Comparison of ENCODE assay signal across 1 cellular context in the genomic region with DNA sequence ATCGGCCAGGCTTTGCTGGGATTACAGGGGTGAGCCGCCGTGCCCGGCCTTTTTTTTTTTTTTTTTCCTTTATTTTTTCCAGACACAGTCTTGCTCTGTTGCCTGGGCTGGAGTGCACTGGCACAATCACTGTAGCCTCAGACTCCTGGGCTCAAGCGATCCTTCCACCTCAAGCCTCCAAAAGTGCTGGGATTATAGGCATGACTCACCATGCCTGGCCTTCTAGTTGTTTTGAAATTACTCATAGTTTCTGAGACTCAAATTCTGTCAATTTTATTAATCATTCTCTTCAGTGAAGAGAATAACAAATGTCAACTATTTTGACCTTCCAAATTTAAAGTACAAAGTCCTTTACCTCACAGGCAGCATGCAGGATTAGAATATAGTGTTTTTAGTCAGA.
TF ChIP-seq lines count a peak whose summit lies in the region.

No MANE protein-coding gene starts in this region.

TF ChIP-seq in GM23338, 12 proteins besides CTCF, POLR2A, EP300 and RAD21 (continued from another document):
- TF ChIP-seq, protein P1, sequence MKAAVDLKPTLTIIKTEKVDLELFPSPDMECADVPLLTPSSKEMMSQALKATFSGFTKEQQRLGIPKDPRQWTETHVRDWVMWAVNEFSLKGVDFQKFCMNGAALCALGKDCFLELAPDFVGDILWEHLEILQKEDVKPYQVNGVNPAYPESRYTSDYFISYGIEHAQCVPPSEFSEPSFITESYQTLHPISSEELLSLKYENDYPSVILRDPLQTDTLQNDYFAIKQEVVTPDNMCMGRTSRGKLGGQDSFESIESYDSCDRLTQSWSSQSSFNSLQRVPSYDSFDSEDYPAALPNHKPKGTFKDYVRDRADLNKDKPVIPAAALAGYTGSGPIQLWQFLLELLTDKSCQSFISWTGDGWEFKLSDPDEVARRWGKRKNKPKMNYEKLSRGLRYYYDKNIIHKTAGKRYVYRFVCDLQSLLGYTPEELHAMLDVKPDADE (IDR thresholded peaks at IDR 0.05): no peak
- TF ChIP-seq, protein P2, sequence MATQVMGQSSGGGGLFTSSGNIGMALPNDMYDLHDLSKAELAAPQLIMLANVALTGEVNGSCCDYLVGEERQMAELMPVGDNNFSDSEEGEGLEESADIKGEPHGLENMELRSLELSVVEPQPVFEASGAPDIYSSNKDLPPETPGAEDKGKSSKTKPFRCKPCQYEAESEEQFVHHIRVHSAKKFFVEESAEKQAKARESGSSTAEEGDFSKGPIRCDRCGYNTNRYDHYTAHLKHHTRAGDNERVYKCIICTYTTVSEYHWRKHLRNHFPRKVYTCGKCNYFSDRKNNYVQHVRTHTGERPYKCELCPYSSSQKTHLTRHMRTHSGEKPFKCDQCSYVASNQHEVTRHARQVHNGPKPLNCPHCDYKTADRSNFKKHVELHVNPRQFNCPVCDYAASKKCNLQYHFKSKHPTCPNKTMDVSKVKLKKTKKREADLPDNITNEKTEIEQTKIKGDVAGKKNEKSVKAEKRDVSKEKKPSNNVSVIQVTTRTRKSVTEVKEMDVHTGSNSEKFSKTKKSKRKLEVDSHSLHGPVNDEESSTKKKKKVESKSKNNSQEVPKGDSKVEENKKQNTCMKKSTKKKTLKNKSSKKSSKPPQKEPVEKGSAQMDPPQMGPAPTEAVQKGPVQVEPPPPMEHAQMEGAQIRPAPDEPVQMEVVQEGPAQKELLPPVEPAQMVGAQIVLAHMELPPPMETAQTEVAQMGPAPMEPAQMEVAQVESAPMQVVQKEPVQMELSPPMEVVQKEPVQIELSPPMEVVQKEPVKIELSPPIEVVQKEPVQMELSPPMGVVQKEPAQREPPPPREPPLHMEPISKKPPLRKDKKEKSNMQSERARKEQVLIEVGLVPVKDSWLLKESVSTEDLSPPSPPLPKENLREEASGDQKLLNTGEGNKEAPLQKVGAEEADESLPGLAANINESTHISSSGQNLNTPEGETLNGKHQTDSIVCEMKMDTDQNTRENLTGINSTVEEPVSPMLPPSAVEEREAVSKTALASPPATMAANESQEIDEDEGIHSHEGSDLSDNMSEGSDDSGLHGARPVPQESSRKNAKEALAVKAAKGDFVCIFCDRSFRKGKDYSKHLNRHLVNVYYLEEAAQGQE (IDR thresholded peaks at IDR 0.05; ENCODE audit: unreplicated experiment): no peak
- TF ChIP-seq NANOG (IDR thresholded peaks at IDR 0.05; ENCODE audit: borderline replicate concordance) (no peak), ZNF114 (CRISPR knock-in tag; IDR thresholded peaks at IDR 0.05) (no peak), CREB1 (CRISPR knock-in tag; IDR thresholded peaks at IDR 0.05; ENCODE audit: low read depth) (no peak)
